ENCODE assay signal across 11 cellular contexts in genomic region chr4:121256887-121257426, GRCh38.
DNase-seq lines count a peak whose midpoint lies in the region; ATAC-seq, FAIRE-seq and TF ChIP-seq lines count a peak whose summit lies in the region.
"Had no signal": no experiment of that assay in that cellular context is flagged by ENCODE, and none has a peak within 500 bp of the region (broad histone marks: within the 10 kb centered on the region; RNA-seq: fewer than 3 reads in every experiment).

No MANE protein-coding gene starts in this region.

- H2AK5ac ChIP-seq in mesendoderm (ENCODE audit: low read length): no peak overlapping the region

- peak overlapping the region; percentile 87 for H3K27ac Mint-ChIP-seq in activated CD4-positive, alpha-beta memory T cell treated with anti-CD3 and anti-CD28 coated beads, Interleukin-2, amount 10 ng/mL, durations not matched to agents 7 days and 5 days

- no peaks in the 10 kb centered on the region for H3K9me3 ChIP-seq in keratinocyte (ENCODE audit: control insufficient read depth, low read depth, low read length)
- H3K9me3 ChIP-seq: right lobe of liver had no signal

- peaks cover 12% of the 10 kb centered on the region for H3K36me3 Mint-ChIP-seq in activated CD4-positive, alpha-beta memory T cell treated with anti-CD3 and anti-CD28 coated beads, Interleukin-2, amount 10 ng/mL, durations not matched to agents 7 days and 5 days (ENCODE audit: low read depth)

- peaks cover 53% of the 10 kb centered on the region for H3K4me1 Mint-ChIP-seq in activated CD4-positive, alpha-beta memory T cell treated with anti-CD3 and anti-CD28 coated beads, Interleukin-2, amount 10 ng/mL, durations not matched to agents 7 days and 5 days

- H3K4me2 ChIP-seq in keratinocyte (ENCODE audit: control insufficient read depth, extremely low read depth, insufficient read depth, low read depth, low read length) (peak overlapping the region; percentile 25), mesendoderm (ENCODE audit: low read length) (no peak overlapping the region)

- no peak for DNase-seq in activated CD4-positive, alpha-beta memory T cell treated with anti-CD3 and anti-CD28 coated beads, Interleukin-2, amount 10 ng/mL, durations not matched to agents 7 days and 5 days
- DNase-seq in keratinocyte (ENCODE audit: low read depth, low spot score) (no peak), HUDEP-2 (lab: John Stamatoyannopoulos, UW; ENCODE audit: unreplicated experiment in 76 of 76) (no peak), hippocampal formation (lab: John Stamatoyannopoulos, UW) (no peak), mesendoderm (no peak)
- DNase-seq: Karpas-422, NCI-H2171 treated with DMSO at 0.1 percent for 48 hours, right lobe of liver had no signal

- H3K27ac ChIP-seq in keratinocyte (ENCODE audit: control insufficient read depth, insufficient read depth, low read length) (peak overlapping the region; percentile 49), mesendoderm (ENCODE audit: low read depth, low read length) (no peak overlapping the region)
- H3K27ac ChIP-seq: right lobe of liver had no signal

- H3K4me1 ChIP-seq in keratinocyte (ENCODE audit: control insufficient read depth, extremely low read depth, insufficient read depth, low read length) (peaks cover 12% of the 10 kb centered on the region), mesendoderm (ENCODE audit: control insufficient read depth, low read depth, low read length) (no peaks in the 10 kb centered on the region)
- H3K4me1 ChIP-seq: right lobe of liver had no signal

- dilution Hi-C loops in keratinocyte (cut with MboI; ENCODE audit: extremely low pct_ligation_motif_present, low sequenced_read_pairs): no loop called here

- FAIRE-seq in keratinocyte (lab: Jason Lieb, UNC): no peak

- H3K23ac ChIP-seq in mesendoderm (ENCODE audit: low read length): no peak overlapping the region

- no CpG with 5 or more reads among the region's 3 CpGs for WGBS in mesendoderm (ENCODE audit: extremely low coverage, insufficient coverage, low lambda C conversion rate)

- peak; percentile 0 for ATAC-seq in GM18511 (IDR thresholded peaks at IDR 0.05; ENCODE audit: unreplicated experiment)
- peak; percentile 5 for ATAC-seq in HG02642 (IDR thresholded peaks at IDR 0.05; ENCODE audit: poor library complexity, unreplicated experiment)
- no peak for ATAC-seq in HG02885 (IDR thresholded peaks at IDR 0.05; ENCODE audit: poor library complexity, unreplicated experiment)

- H3K79me2 ChIP-seq in keratinocyte (ENCODE audit: control insufficient read depth, insufficient read depth, low read length): no peaks in the 10 kb centered on the region
- no peaks in the 10 kb centered on the region for H3K79me2 ChIP-seq in mesendoderm (ENCODE audit: control insufficient read depth, insufficient read depth, low read length)

- H2BK120ac ChIP-seq in mesendoderm (ENCODE audit: low read depth, low read length): no peak overlapping the region

- no peak for TF ChIP-seq CTCF in keratinocyte (optimal IDR thresholded peaks at IDR 0.05 in 1 of 3, IDR thresholded peaks at IDR 0.05 in 1 of 3, conservative IDR thresholded peaks at IDR 0.05 in 1 of 3; ENCODE audit: extremely low read depth in 1 of 3, insufficient read depth in 2 of 3, low read length in 3 of 3)

- no peak overlapping the region for H2AFZ ChIP-seq in keratinocyte (ENCODE audit: control insufficient read depth, low read length)

- no peaks in the 10 kb centered on the region for H3K36me3 ChIP-seq in keratinocyte (ENCODE audit: control insufficient read depth in 2 of 2, extremely low read depth in 1 of 2, insufficient read depth in 2 of 2, low read length in 2 of 2)
- H3K36me3 ChIP-seq in mesendoderm (ENCODE audit: control insufficient read depth, insufficient read depth, low read length): no peaks in the 10 kb centered on the region
- H3K36me3 ChIP-seq: right lobe of liver had no signal

- H3K4me3 ChIP-seq in keratinocyte (ENCODE audit: control insufficient read depth in 2 of 3, extremely low read depth in 1 of 3, insufficient read depth in 2 of 3, low read depth in 1 of 3, low read length in 3 of 3) (no peak overlapping the region), mesendoderm (ENCODE audit: low read length) (no peak overlapping the region)
- H3K4me3 ChIP-seq: right lobe of liver had no signal

- POLR2A ChIA-PET in activated CD4-positive, alpha-beta memory T cell treated with anti-CD3 and anti-CD28 coated beads, Interleukin-2, amount 10 ng/mL, durations not matched to agents 7 days and 5 days (lab: Charles Lee): interaction anchor here (0.6 to 1.0 kb wide), 2 partner anchors 9 to 19 kb away, joined by 3 read pairs; no protein-coding TSS in a partner anchor

- no peak overlapping the region for H4K8ac ChIP-seq in mesendoderm (ENCODE audit: low read depth, low read length)

- H4K20me1 ChIP-seq in keratinocyte (ENCODE audit: control insufficient read depth, extremely low read depth, insufficient read depth, low read length): no peaks in the 10 kb centered on the region

- no peak overlapping the region for H3K56ac ChIP-seq in mesendoderm (ENCODE audit: low read length)

- no peaks in the 10 kb centered on the region for H3K79me1 ChIP-seq in mesendoderm (ENCODE audit: low read length)

- CTCF ChIA-PET in activated CD4-positive, alpha-beta memory T cell treated with anti-CD3 and anti-CD28 coated beads, Interleukin-2, amount 10 ng/mL, durations not matched to agents 7 days and 5 days (lab: Charles Lee): interaction anchor here (0.7 to 2.8 kb wide), 3 partner anchors 15 to 64 kb away, joined by 3 to 13 read pairs (median 3); no protein-coding TSS in a partner anchor

- peaks cover 8% of the 10 kb centered on the region for H3K9me3 Mint-ChIP-seq in activated CD4-positive, alpha-beta memory T cell treated with anti-CD3 and anti-CD28 coated beads, Interleukin-2, amount 10 ng/mL, durations not matched to agents 7 days and 5 days

- H3K4me3 Mint-ChIP-seq in activated CD4-positive, alpha-beta memory T cell treated with anti-CD3 and anti-CD28 coated beads, Interleukin-2, amount 10 ng/mL, durations not matched to agents 7 days and 5 days: no peak overlapping the region

- no peak overlapping the region for H2BK15ac ChIP-seq in mesendoderm (replicated peaks; ENCODE audit: low read depth)

- H3K9ac ChIP-seq in keratinocyte (ENCODE audit: control insufficient read depth, extremely low read depth, insufficient read depth, low read length): no peak overlapping the region
- H3K9ac ChIP-seq in mesendoderm (ENCODE audit: low read length): no peak overlapping the region

- H4K5ac ChIP-seq in mesendoderm (ENCODE audit: low read length): no peak overlapping the region

- H3K27me3 Mint-ChIP-seq in activated CD4-positive, alpha-beta memory T cell treated with anti-CD3 and anti-CD28 coated beads, Interleukin-2, amount 10 ng/mL, durations not matched to agents 7 days and 5 days: no peaks in the 10 kb centered on the region

- H3K9me1 ChIP-seq in keratinocyte (ENCODE audit: control insufficient read depth, extremely low read depth, insufficient read depth, low read length): no peaks in the 10 kb centered on the region

- H3K27me3 ChIP-seq in keratinocyte (ENCODE audit: control insufficient read depth, extremely low read depth, insufficient read depth, low read length) (no peaks in the 10 kb centered on the region), mesendoderm (ENCODE audit: insufficient read depth, low read length, poor library complexity) (no peaks in the 10 kb centered on the region)
- H3K27me3 ChIP-seq: right lobe of liver had no signal

- H2BK5ac ChIP-seq in mesendoderm (ENCODE audit: low read length): no peak overlapping the region

- H3K4ac ChIP-seq in mesendoderm (ENCODE audit: low read depth, low read length): no peak overlapping the region

- H3K18ac ChIP-seq in mesendoderm (ENCODE audit: low read length): no peak overlapping the region
